ENCODE assay signal across 1 cellular context in genomic region chr20:63548542-63548941, GRCh38.
TF ChIP-seq lines count a peak whose summit lies in the region.

No MANE protein-coding gene starts in this region.

TF ChIP-seq in HepG2, 621 proteins besides CTCF, POLR2A, EP300 and RAD21:
- peak; percentile 62; the same call in 1 of the 2 replicates for TF ChIP-seq ZNF280B (CRISPR knock-in tag; IDR thresholded peaks at IDR 0.05; ENCODE audit: borderline replicate concordance)
- no peak for TF ChIP-seq RBAK (CRISPR knock-in tag; IDR thresholded peaks at IDR 0.05)
